In genomic region chr4:89299153-89299789, GRCh38 we compare ENCODE assay signal across 8 cellular contexts. TPM values are rescaled to one million over a fixed set of nuclear protein-coding genes. Genes with fewer than 3 reads are reported as not detected.
DNase-seq lines count a peak whose midpoint lies in the region; ATAC-seq and TF ChIP-seq lines count a peak whose summit lies in the region.

No MANE protein-coding gene starts in this region.

- no peaks in the 10 kb centered on the region for H3K79me2 ChIP-seq in PC-9 (ENCODE audit: low read depth)

- no peaks in the 10 kb centered on the region for H3K36me3 ChIP-seq in PC-9 (ENCODE audit: low read depth)

- H2AFZ ChIP-seq in PC-9 = no peak overlapping the region

- H3K36me3 Mint-ChIP-seq in central memory CD8-positive, alpha-beta T cell (ENCODE audit: insufficient read depth) = peaks cover 24% of the 10 kb centered on the region
- no peaks in the 10 kb centered on the region for H3K36me3 Mint-ChIP-seq in nephron progenitor cell (ENCODE audit: low read depth)

- BruUV-seq in PC-9 (replicated peaks; lab: Mats Ljungman, UMichigan) = no TSS peak

- H3K9me2 ChIP-seq in PC-9 (ENCODE audit: insufficient read depth) = no peaks in the 10 kb centered on the region

- DNase-seq in G401 (ENCODE audit: low spot score) = peak; percentile 65
- DNase-seq in central memory CD8-positive, alpha-beta T cell (ENCODE audit: low spot score in 2 of 2) = no peak
- no peak for DNase-seq in nephron progenitor cell
- DNase-seq in ureter (ENCODE audit: low spot score) = no peak
- no peak for DNase-seq in central memory CD4-positive, alpha-beta T cell
- DNase-seq in omental fat pad (ENCODE audit: low spot score) = no peak
- no peak for DNase-seq in PC-9

- H3K4me1 ChIP-seq in PC-9 (replicated peaks; ENCODE audit: insufficient read depth) = no peaks in the 10 kb centered on the region

- H3K27ac ChIP-seq in PC-9 = no peak overlapping the region

- intact Hi-C loops in PC-9 (cut with micrococcal nuclease; ENCODE audit: unreplicated experiment) = no loop called here

- H3K9me3 Mint-ChIP-seq in central memory CD8-positive, alpha-beta T cell = no peaks in the 10 kb centered on the region
- H3K9me3 Mint-ChIP-seq in nephron progenitor cell = no peaks in the 10 kb centered on the region

- H3K27me3 ChIP-seq in PC-9 (ENCODE audit: insufficient read depth, low read depth) = no peaks in the 10 kb centered on the region

- TF ChIP-seq CTCF in nephron progenitor cell (IDR thresholded peaks at IDR 0.05) (no peak), omental fat pad (IDR thresholded peaks at IDR 0.05) (no peak), PC-9 (conservative IDR thresholded peaks at IDR 0.05) (no peak)

- H4K20me1 ChIP-seq in PC-9 (ENCODE audit: insufficient read depth) = no peaks in the 10 kb centered on the region

- no peak overlapping the region for H3K4me3 ChIP-seq in PC-9

- POLR2A ChIA-PET in PC-9 (lab: Charles Lee; ENCODE audit: unreplicated experiment) = no interaction called here

- no peaks in the 10 kb centered on the region for H3F3A ChIP-seq in PC-9 (ENCODE audit: insufficient read depth, low read depth)

- in situ Hi-C loops in G401 (cut with HindIII; ENCODE audit: low sequenced_read_pairs) = no loop called here

- H3K9me3 ChIP-seq in PC-9 (ENCODE audit: insufficient read depth, low read depth) = no peaks in the 10 kb centered on the region

- H3K27ac Mint-ChIP-seq in central memory CD8-positive, alpha-beta T cell (ENCODE audit: low read depth) = peak overlapping the region; percentile 96
- H3K27ac Mint-ChIP-seq in nephron progenitor cell = peak overlapping the region; percentile 25

- peaks cover 76% of the 10 kb centered on the region for H3K4me1 Mint-ChIP-seq in central memory CD8-positive, alpha-beta T cell
- peaks cover 9% of the 10 kb centered on the region for H3K4me1 Mint-ChIP-seq in nephron progenitor cell

- no peak overlapping the region for H3K4me2 ChIP-seq in PC-9

- H3K27me3 Mint-ChIP-seq in central memory CD8-positive, alpha-beta T cell = no peaks in the 10 kb centered on the region
- peaks cover 11% of the 10 kb centered on the region for H3K27me3 Mint-ChIP-seq in nephron progenitor cell (ENCODE audit: low read depth, poor library complexity)

- ATAC-seq in HG03378 (IDR thresholded peaks at IDR 0.05; ENCODE audit: unreplicated experiment) = peak; percentile 43
- ATAC-seq in central memory CD8-positive, alpha-beta T cell (replicated peaks; ENCODE audit: extremely low read depth, poor library complexity, severe bottlenecking) = peak; percentile 38
- no peak for ATAC-seq in omental fat pad (ENCODE audit: low FRiP score)

- CTCF ChIA-PET in PC-9 (lab: Charles Lee) = no interaction called here

- peak overlapping the region; percentile 89 for H3K4me3 Mint-ChIP-seq in central memory CD8-positive, alpha-beta T cell
- H3K4me3 Mint-ChIP-seq in nephron progenitor cell = no peak overlapping the region

RNA-seq across cellular contexts. Expression of gene GPRIN3, which starts 8.3 kb away (rescaled TPM):
- 0.55 and 1.5 TPM in 2 replicates for total RNA-seq in G401 (2014; rRNA removed; shearing (Covaris generic))
- total RNA-seq in ureter (3.5 TPM), omental fat pad (10 to 100 TPM in 3 of 4 donors, 1 to 10 TPM in 1; 3.3 to 19.3 (median 14.7) TPM), PC-9 (2021) (0.02 and 0.05 TPM in 2 replicates)
